ENCODE assay signal across 15 cellular contexts in the genomic region with DNA sequence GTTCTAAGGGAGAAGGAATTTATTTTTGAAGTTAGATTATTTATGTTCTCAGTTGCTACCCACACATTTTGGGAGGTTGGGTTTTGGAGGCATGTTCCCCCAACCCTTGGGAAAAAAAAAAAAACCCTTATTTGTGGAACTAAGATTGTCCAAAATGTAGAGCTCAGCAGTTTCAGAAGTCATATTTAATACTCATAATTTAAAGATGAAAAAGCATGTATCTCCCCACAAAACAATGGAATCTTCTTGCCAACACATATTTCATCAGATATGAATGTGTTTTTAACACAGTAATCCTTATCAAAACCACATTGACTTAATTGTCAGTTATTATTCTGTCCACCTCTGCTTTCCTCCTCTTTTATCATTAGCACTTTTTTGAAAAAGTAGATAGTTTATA.
A peak's percentile ranks its signal among the peaks of the same experiment; 100 is the strongest.
DNase-seq lines count a peak whose midpoint lies in the region; ATAC-seq and TF ChIP-seq lines count a peak whose summit lies in the region.
"Had no signal": no experiment of that assay in that cellular context is flagged by ENCODE, and none has a peak within 500 bp of the region (broad histone marks: within the 10 kb centered on the region; RNA-seq: fewer than 3 reads in every experiment).

No MANE protein-coding gene starts in this region.

- H3K9me3 Mint-ChIP-seq in Calu3 (ENCODE audit: low read depth, unreplicated experiment) (peaks cover 5% of the 10 kb centered on the region), osteocyte (ENCODE audit: unreplicated experiment) (peaks cover 9% of the 10 kb centered on the region), endodermal cell (no peaks in the 10 kb centered on the region)
- H3K9me3 Mint-ChIP-seq: CD4-positive, alpha-beta T cell had no signal

- H3K27ac ChIP-seq in SK-N-MC (0 out of 2 replicates have a peak overlapping the region, but pooled peaks have one; percentile 29), fibroblast of lung (ENCODE audit: insufficient read depth, low read length) (peak overlapping the region; percentile 19), coronary artery (no peak overlapping the region), endodermal cell (ENCODE audit: low read depth, low read length) (no peak overlapping the region)

- DNase-seq in Calu3 (no peak), SK-N-MC (ENCODE audit: low read depth, low spot score) (no peak), fibroblast of lung (ENCODE audit: low read depth in 2 of 2) (no peak), osteocyte (ENCODE audit: extremely low spot score, unreplicated experiment) (no peak), coronary artery (ENCODE audit: low spot score) (no peak), endodermal cell (no peak)
- DNase-seq: CD4-positive, alpha-beta T cell; DND-41; GDM1; KBM-7; NCI-H1048; NCI-H446 had no signal

- H3K9me3 ChIP-seq in SK-N-MC (ENCODE audit: low read depth, low read length) (no peaks in the 10 kb centered on the region), fibroblast of lung (ENCODE audit: control insufficient read depth, insufficient read depth, low read depth, low read length) (no peaks in the 10 kb centered on the region), endodermal cell (ENCODE audit: control insufficient read depth, low read length) (no peaks in the 10 kb centered on the region)

- CTCF ChIA-PET in Calu3 (lab: Charles Lee) = interaction anchor here (0.6 kb wide), 1 partner anchor 974 kb away, joined by 4 read pairs; no protein-coding TSS in a partner anchor

- H3K27me3 ChIP-seq in fibroblast of lung (ENCODE audit: control insufficient read depth, insufficient read depth, low read length) = no peaks in the 10 kb centered on the region
- H3K27me3 ChIP-seq in endodermal cell (ENCODE audit: control insufficient read depth, insufficient read depth, low read length, poor library complexity, severe bottlenecking) = no peaks in the 10 kb centered on the region

- H3K36me3 Mint-ChIP-seq in Calu3 (ENCODE audit: insufficient read depth, unreplicated experiment) = no peaks in the 10 kb centered on the region
- H3K36me3 Mint-ChIP-seq in osteocyte (ENCODE audit: unreplicated experiment) = peaks cover 2% of the 10 kb centered on the region
- H3K36me3 Mint-ChIP-seq in endodermal cell (ENCODE audit: low read depth) = no peaks in the 10 kb centered on the region

- no TSS peak for BruUV-seq in Calu3 (replicated peaks; lab: Mats Ljungman, UMichigan)

- H3K4me2 ChIP-seq in fibroblast of lung (ENCODE audit: extremely low read depth, insufficient read depth, low read length) = no peak overlapping the region

- no peak for ATAC-seq in GM18907 (IDR thresholded peaks at IDR 0.05; ENCODE audit: unreplicated experiment)
- ATAC-seq: Right ventricle myocardium inferior had no signal

- TF ChIP-seq CTCF in Calu3 (IDR thresholded peaks at IDR 0.05; ENCODE audit: unreplicated experiment) (no peak), fibroblast of lung (conservative IDR thresholded peaks at IDR 0.05 in 1 of 2, IDR thresholded peaks at IDR 0.05 in 1 of 2; ENCODE audit: low read depth in 1 of 2, low read length in 2 of 2) (no peak), osteocyte (IDR thresholded peaks at IDR 0.05) (no peak), coronary artery (IDR thresholded peaks at IDR 0.05) (no peak), endodermal cell (conservative IDR thresholded peaks at IDR 0.05) (no peak)

- no peak overlapping the region for H2AFZ ChIP-seq in fibroblast of lung (ENCODE audit: low read length)

- no peaks in the 10 kb centered on the region for H3K79me2 ChIP-seq in fibroblast of lung (ENCODE audit: control insufficient read depth, insufficient read depth, low read length)

- H3K9ac ChIP-seq in SK-N-MC (ENCODE audit: insufficient read length) = no peak overlapping the region
- H3K9ac ChIP-seq in fibroblast of lung (ENCODE audit: insufficient read depth, low read length) = no peak overlapping the region
- H3K9ac ChIP-seq in endodermal cell (ENCODE audit: extremely low read depth, low read length, poor library complexity, severe bottlenecking) = no peak overlapping the region

- H4K20me1 ChIP-seq in fibroblast of lung (ENCODE audit: control insufficient read depth, extremely low read depth, insufficient read depth, low read length) = no peaks in the 10 kb centered on the region

- intact Hi-C loops in Calu3 (cut with micrococcal nuclease; ENCODE audit: unreplicated experiment) = loop anchor here (10.0 kb wide), 1 partner anchor 413 kb away; a partner anchor contains a TSS

- H3K36me3 ChIP-seq in SK-N-MC (ENCODE audit: insufficient read depth, low read length) (no peaks in the 10 kb centered on the region), fibroblast of lung (ENCODE audit: control insufficient read depth, insufficient read depth, low read length) (no peaks in the 10 kb centered on the region), endodermal cell (ENCODE audit: control insufficient read depth, insufficient read depth, low read length) (no peaks in the 10 kb centered on the region)

- no peaks in the 10 kb centered on the region for H3K27me3 Mint-ChIP-seq in Calu3 (ENCODE audit: unreplicated experiment)
- H3K27me3 Mint-ChIP-seq in osteocyte (ENCODE audit: unreplicated experiment) = no peaks in the 10 kb centered on the region
- H3K27me3 Mint-ChIP-seq in endodermal cell (ENCODE audit: insufficient read depth) = no peaks in the 10 kb centered on the region
- H3K27me3 Mint-ChIP-seq: B cell; CD4-positive, alpha-beta T cell had no signal

- H3K4me1 ChIP-seq in fibroblast of lung (ENCODE audit: control insufficient read depth, extremely low read depth, insufficient read depth, low read length) (peaks cover 3% of the 10 kb centered on the region), endodermal cell (ENCODE audit: control insufficient read depth, insufficient read depth, low read length) (no peaks in the 10 kb centered on the region)

- no peak overlapping the region for H3K4me3 Mint-ChIP-seq in Calu3 (ENCODE audit: low read depth, unreplicated experiment)
- H3K4me3 Mint-ChIP-seq in osteocyte (ENCODE audit: unreplicated experiment) = peak overlapping the region; percentile 52
- no peak overlapping the region for H3K4me3 Mint-ChIP-seq in endodermal cell
- H3K4me3 Mint-ChIP-seq: B cell; CD4-positive, alpha-beta T cell had no signal

- H3K27ac Mint-ChIP-seq in Calu3 (ENCODE audit: unreplicated experiment) (peak overlapping the region; percentile 0), osteocyte (ENCODE audit: unreplicated experiment) (peak overlapping the region; percentile 97), endodermal cell (no peak overlapping the region)
- H3K27ac Mint-ChIP-seq: B cell; CD4-positive, alpha-beta T cell had no signal

- H3K4me3 ChIP-seq in SK-N-MC (no peak overlapping the region), fibroblast of lung (replicated peaks in 1 of 4; ENCODE audit: control extremely low read depth in 1 of 4, insufficient read depth in 1 of 4, low read depth in 3 of 4, low read length in 4 of 4) (no peak overlapping the region), coronary artery (no peak overlapping the region), endodermal cell (ENCODE audit: low read length) (no peak overlapping the region)

- H3K4me1 Mint-ChIP-seq in Calu3 (ENCODE audit: low read depth, unreplicated experiment) = peaks cover 18% of the 10 kb centered on the region
- peaks cover 52% of the 10 kb centered on the region for H3K4me1 Mint-ChIP-seq in osteocyte (ENCODE audit: unreplicated experiment)
- H3K4me1 Mint-ChIP-seq in endodermal cell = no peaks in the 10 kb centered on the region
- H3K4me1 Mint-ChIP-seq: B cell had no signal

Comparison
In these comparisons a context has a peak if more than half of its experiments do, and no peak if none do; other contexts are left out.
1. H3K27ac ChIP-seq: peak in SK-N-MC (single experiment) and fibroblast of lung (single experiment); none in coronary artery (0 of 2) and endodermal cell (single experiment).